ENCODE assay signal across 18 cellular contexts in genomic region chr2:217178366-217178765, GRCh38.
DNase-seq lines count a peak whose midpoint lies in the region.
"Had no signal": no experiment of that assay in that cellular context is flagged by ENCODE, and none has a peak within 500 bp of the region (broad histone marks: within the 10 kb centered on the region; RNA-seq: fewer than 3 reads in every experiment).

No MANE protein-coding gene starts in this region.

- no peak overlapping the region for H3K4me3 ChIP-seq in trophoblast cell (ENCODE audit: low read depth, low read length)
- H3K4me3 ChIP-seq: A549; BLaER1 treated with 17β-estradiol and CSF1 and Interleukin-3, amounts not matched to agents 10 nM and 100 nM; GM12878 had no signal

- H2BK12ac ChIP-seq in trophoblast cell (ENCODE audit: low read length): peak overlapping the region; percentile 4

- H4K12ac ChIP-seq in trophoblast cell (ENCODE audit: low read depth, low read length): no peak overlapping the region

- H3K27me3 ChIP-seq in trophoblast cell (ENCODE audit: insufficient read depth, low read length): no peaks in the 10 kb centered on the region

- H3K9ac ChIP-seq in trophoblast cell (ENCODE audit: low read length): no peak overlapping the region
- H3K9ac ChIP-seq: BLaER1 treated with 17β-estradiol and CSF1 and Interleukin-3, amounts not matched to agents 10 nM and 100 nM had no signal

- no peak overlapping the region for H3K27ac ChIP-seq in trophoblast cell (ENCODE audit: low read depth, low read length)
- H3K27ac ChIP-seq: 22Rv1; A549; BLaER1 treated with 17β-estradiol and CSF1 and Interleukin-3, amounts not matched to agents 10 nM and 100 nM; C4-2B had no signal

- no peak overlapping the region for H3K4me2 ChIP-seq in trophoblast cell (ENCODE audit: low read length)
- H3K4me2 ChIP-seq: A549; BLaER1 treated with 17β-estradiol and CSF1 and Interleukin-3, amounts not matched to agents 10 nM and 100 nM had no signal

- peaks cover 0 to 4% of the 10 kb centered on the region in 2 experiments for H3K4me1 ChIP-seq in trophoblast cell (ENCODE audit: control insufficient read depth in 1 of 2, insufficient read depth in 2 of 2, low read length in 2 of 2)
- H3K4me1 ChIP-seq: A549; BLaER1 treated with 17β-estradiol and CSF1 and Interleukin-3, amounts not matched to agents 10 nM and 100 nM; Caco-2 had no signal

- DNase-seq in DMS 273 (lab: John Stamatoyannopoulos, UW; ENCODE audit: unreplicated experiment): peak; percentile 9
- DNase-seq in DMS 273 treated with DMSO at 0.1 percent for 48 hours (lab: John Stamatoyannopoulos, UW): no peak
- DNase-seq in cerebellar cortex (ENCODE audit: low spot score): peak; percentile 94
- DNase-seq in trophoblast cell: no peak
- DNase-seq in pons (ENCODE audit: low spot score): no peak
- DNase-seq in ureter (ENCODE audit: low spot score): no peak
- DNase-seq: AML-193; Caco-2; Calu3; CD4-positive, alpha-beta T cell; CD8-positive, alpha-beta T cell; DMS79 treated with DMSO at 0.1 percent for 48 hours; GDM1 had no signal

- H3K14ac ChIP-seq in trophoblast cell (ENCODE audit: low read length): no peak overlapping the region

- no peak overlapping the region for H2BK5ac ChIP-seq in trophoblast cell (ENCODE audit: low read depth, low read length, poor library complexity)

- no peaks in the 10 kb centered on the region for H3K36me3 ChIP-seq in trophoblast cell (ENCODE audit: control insufficient read depth in 1 of 2, insufficient read depth in 2 of 2, low read length in 2 of 2)
- H3K36me3 ChIP-seq: BLaER1 treated with 17β-estradiol and CSF1 and Interleukin-3, amounts not matched to agents 10 nM and 100 nM had no signal

- no peaks in the 10 kb centered on the region for H3K9me3 ChIP-seq in trophoblast cell (ENCODE audit: insufficient read depth, low read depth, low read length)
- H3K9me3 ChIP-seq: Caco-2 had no signal

- H3K4ac ChIP-seq in trophoblast cell (ENCODE audit: low read depth, low read length): no peak overlapping the region

- no peak overlapping the region for H4K8ac ChIP-seq in trophoblast cell (ENCODE audit: low read depth, low read length)

- H2BK120ac ChIP-seq in trophoblast cell (ENCODE audit: insufficient read depth, low read length, poor library complexity): no peak overlapping the region

- no peak overlapping the region for H3K18ac ChIP-seq in trophoblast cell (ENCODE audit: low read length)

- no peak overlapping the region for H2AFZ ChIP-seq in trophoblast cell (ENCODE audit: insufficient read depth, low read length, poor library complexity)

- no peak overlapping the region for H2AK5ac ChIP-seq in trophoblast cell (ENCODE audit: low read length)

- no peak overlapping the region for H3K23ac ChIP-seq in trophoblast cell (ENCODE audit: low read length)

- H3K79me1 ChIP-seq in trophoblast cell (ENCODE audit: low read length): peaks cover 10% of the 10 kb centered on the region

- no peaks in the 10 kb centered on the region for H3K79me2 ChIP-seq in trophoblast cell (ENCODE audit: control insufficient read depth, insufficient read depth, low read length, poor library complexity)

- peak overlapping the region; percentile 23 for H4K91ac ChIP-seq in trophoblast cell (ENCODE audit: low read depth, low read length)

Comparison
In these comparisons a context has a peak if more than half of its experiments do, and no peak if none do; other contexts are left out.
1. DNase-seq: peak in DMS 273 (single experiment) and cerebellar cortex (single experiment); none in DMS 273 treated with DMSO at 0.1 percent for 48 hours (single experiment), trophoblast cell (0 of 2), pons (single experiment) and ureter (single experiment).